25 cellular contexts compared by ENCODE assay signal in genomic region chr1:170397061-170397460, GRCh38.
"Had no signal": no experiment of that assay in that cellular context is flagged by ENCODE, and none has a peak within 500 bp of the region (broad histone marks: within the 10 kb centered on the region; RNA-seq: fewer than 3 reads in every experiment).

No MANE protein-coding gene starts in this region.

- H3K27ac ChIP-seq: brain microvascular endothelial cell, cardiac muscle cell, Peyer's patch, SK-N-MC, VCaP had no signal

- H3K36me3 ChIP-seq: brain microvascular endothelial cell, cardiac muscle cell, Peyer's patch had no signal

- DNase-seq: activated CD4-positive, alpha-beta memory T cell treated with anti-CD3 and anti-CD28 coated beads for 36 hours; activated CD4-positive, alpha-beta T cell treated with anti-CD3 and anti-CD28 coated beads, Interleukin-2, amount 10 ng/mL, durations not matched to agents 7 days and 5 days; activated CD4-positive, CD25-positive, alpha-beta regulatory T cell; activated CD8-positive, alpha-beta memory T cell treated with anti-CD3 and anti-CD28 coated beads for 24 hours; activated effector memory CD4-positive, alpha-beta T cell treated with anti-CD3 and anti-CD28 coated beads, Interleukin-2, amount 50 U/mL, for 16 hours; activated naive CD4-positive, alpha-beta T cell treated with Interleukin-2 at 50 U/mL for 16 hours; activated naive CD8-positive, alpha-beta T cell treated with anti-CD3 and anti-CD28 coated beads, Interleukin-2, amount 50 U/mL, for 24 hours; activated T-cell treated with anti-CD3 and anti-CD28 coated beads, Interleukin-2, amount 50 U/mL, for 4 hours; amygdala; brain microvascular endothelial cell; MM.1S; NCI-H1105 treated with DMSO at 0.1 percent for 48 hours; NCI-H1436 treated with DMSO at 0.1 percent for 48 hours; NCI-H187; NCI-H2081; NCI-H446; NCI-H524; Peyer's patch; T-cell; T-helper 2 cell; T1000 had no signal

- H3K9me3 ChIP-seq: Peyer's patch had no signal

- H3K4me1 ChIP-seq: Peyer's patch had no signal

- ATAC-seq: activated naive CD4-positive, alpha-beta T cell treated with anti-CD3 and anti-CD28 coated beads, Interleukin-2, amount 50 U/mL, for 72 hours; activated naive CD8-positive, alpha-beta T cell treated with anti-CD3 and anti-CD28 coated beads, Interleukin-2, amount 50 U/mL, for 24 hours; activated T-cell treated with anti-CD3 and anti-CD28 coated beads, Interleukin-2, amount 50 U/mL, for 4 hours; T-cell had no signal

- H3K4me3 ChIP-seq: cardiac muscle cell, Peyer's patch, SK-N-MC had no signal

- H3K27me3 ChIP-seq: brain microvascular endothelial cell, cardiac muscle cell, Peyer's patch had no signal
